Comparison of ENCODE assay signal across 8 cellular contexts in genomic region chr11:62621027-62621566, GRCh38. TPM values are rescaled to one million over a fixed set of nuclear protein-coding genes. Genes with fewer than 3 reads are reported as not detected.
DNase-seq lines count a peak whose midpoint lies in the region; ATAC-seq, FAIRE-seq and TF ChIP-seq lines count a peak whose summit lies in the region.

No MANE protein-coding gene starts in this region.

- H3K4me1 ChIP-seq in DND-41 (ENCODE audit: insufficient read depth, low read length) (peaks cover 21% of the 10 kb centered on the region), esophagus (ENCODE audit: control insufficient read depth in 2 of 2, insufficient read depth in 2 of 2, low read length in 1 of 2) (peaks cover 0 to 5% of the 10 kb centered on the region in 2 donors), pancreas (peaks cover 0 to 9% (median 7%) of the 10 kb centered on the region in 3 donors)

- no peak for TF ChIP-seq CTCF in DND-41 (IDR thresholded peaks at IDR 0.05; ENCODE audit: borderline replicate concordance, extremely low read depth, low read length, poor library complexity, severe bottlenecking)
- no peak for TF ChIP-seq CTCF in RWPE1 (conservative IDR thresholded peaks at IDR 0.05; ENCODE audit: low read depth)
- no peak for TF ChIP-seq CTCF in pancreas (IDR thresholded peaks at IDR 0.05)

- H3K4me3 ChIP-seq in DND-41 (ENCODE audit: low read depth in 1 of 2, low read length in 2 of 2) (peak overlapping the region; percentile 56 to 77), esophagus (ENCODE audit: low read depth in 1 of 2, low read length in 2 of 2) (peak overlapping the region; percentile 59 to 80), pancreas (peak overlapping the region; percentile 55 to 79 (median 62))

- H4K20me1 ChIP-seq in DND-41 (ENCODE audit: insufficient read depth, low read length) = no peaks in the 10 kb centered on the region

- H3K27me3 ChIP-seq in DND-41 (ENCODE audit: insufficient read depth, low read length, poor library complexity) = no peaks in the 10 kb centered on the region
- H3K27me3 ChIP-seq in esophagus (ENCODE audit: control insufficient read depth in 1 of 2, insufficient read depth in 2 of 2, low read length in 2 of 2) = no peaks in the 10 kb centered on the region
- no peaks in the 10 kb centered on the region for H3K27me3 ChIP-seq in pancreas

- H3K79me2 ChIP-seq in DND-41 (ENCODE audit: insufficient read depth, low read length) = peaks cover 19% of the 10 kb centered on the region

- 18 to 25% methylated on average over 8 of the region's 8 CpGs for WGBS in esophagus, 2 donors
- 21 to 23% methylated on average over 8 of the region's 8 CpGs for WGBS in pancreas, 2 donors

- POLR2A ChIA-PET in RWPE1 (lab: Yijun Ruan, JAX; ENCODE audit: low non-redundant PET) = interaction anchor here (0.6 to 3.1 kb wide), 4 partner anchors 20 to 44 kb away, joined by 4 to 13 read pairs (median 12); partner anchors contain the start of genes C11orf98, CSKMT, MTA2 and TUT1

- H3K9ac ChIP-seq in DND-41 (ENCODE audit: low read depth, low read length) = peak overlapping the region; percentile 89

- no peaks in the 10 kb centered on the region for H3K9me3 ChIP-seq in DND-41 (ENCODE audit: insufficient read depth, low read length, severe bottlenecking)
- no peaks in the 10 kb centered on the region for H3K9me3 ChIP-seq in esophagus (ENCODE audit: control insufficient read depth in 2 of 2, insufficient read depth in 1 of 2, low read depth in 1 of 2, low read length in 1 of 2)
- H3K9me3 ChIP-seq in pancreas = no peaks in the 10 kb centered on the region

- H3K27ac ChIP-seq in DND-41 (ENCODE audit: low read length) (peak overlapping the region; percentile 74), RWPE1 (peak overlapping the region; percentile 98), esophagus (ENCODE audit: low read depth in 2 of 2, low read length in 1 of 2) (peak overlapping the region; percentile 92 to 98), pancreas (peak overlapping the region; percentile 49 to 84 (median 78))

- no peak for FAIRE-seq in pancreas (lab: Jason Lieb, UNC)

- H3K4me2 ChIP-seq in DND-41 (ENCODE audit: insufficient read depth, low read length) = peak overlapping the region; percentile 81

- no peak for ATAC-seq in DND-41 (ENCODE audit: insufficient read depth, low read depth)
- no peak for ATAC-seq in pancreas

- CTCF ChIA-PET in RWPE1 (lab: Yijun Ruan, JAX) = interaction anchor here (0.6 kb wide), 1 partner anchor 24 kb away, joined by 4 read pairs; no protein-coding TSS in a partner anchor

- H2AFZ ChIP-seq in DND-41 (ENCODE audit: low read depth, low read length) = peak overlapping the region; percentile 65

- H3K36me3 ChIP-seq in DND-41 (ENCODE audit: insufficient read depth, low read length) = peaks cover 21% of the 10 kb centered on the region
- H3K36me3 ChIP-seq in esophagus (ENCODE audit: control insufficient read depth in 2 of 2, insufficient read depth in 2 of 2, low read length in 1 of 2) = peaks cover 9 to 17% of the 10 kb centered on the region in 2 donors
- H3K36me3 ChIP-seq in pancreas = peaks cover under 1 to 8% (median 6%) of the 10 kb centered on the region in 3 donors

- DNase-seq in DND-41 (no peak), RWPE1 (ENCODE audit: low spot score) (no peak), pancreas (no peak), EL (no peak), globus pallidus (ENCODE audit: low spot score) (no peak), NOMO-1 treated with DMSO at 0.1 percent for 48 hours (lab: John Stamatoyannopoulos, UW; ENCODE audit: unreplicated experiment) (no peak)
- no peak for DNase-seq in activated CD8-positive, alpha-beta memory T cell treated with anti-CD3 and anti-CD28 coated beads, Interleukin-2, amount 50 U/mL, for 4 hours

- intact Hi-C loops in pancreas (cut with DNase I) = no loop called here

RNA-seq across cellular contexts. Expression of gene B3GAT3, which starts 0.7 kb away (rescaled TPM):
- polyA plus RNA-seq in esophagus = 10 to 100 TPM; 14.9 to 25.4 TPM
- total RNA-seq in pancreas = 10 to 100 TPM; 13.2 to 24.1 (median 17.1) TPM
- polyA plus RNA-seq in pancreas = 10 to 100 TPM; 45.7 to 50.8 TPM

RNA-seq across cellular contexts. Expression of gene ROM1, which starts 8.0 kb away (rescaled TPM):
- polyA plus RNA-seq in esophagus (10 to 100 TPM in 1 of 2 donors, 1 to 10 TPM in 1; 7.4 to 10.5 TPM), pancreas (1 to 10 TPM; 5.1 to 5.6 TPM)
- 1 to 10 TPM in 4 of 6 donors, under 1 TPM in 2; 0.65 to 2.8 (median 1.6) TPM for total RNA-seq in pancreas

RNA-seq across cellular contexts. Expression of gene EML3, which starts 8.5 kb away (rescaled TPM):
- 100 to 1,000 TPM in 1 of 2 donors, 10 to 100 TPM in 1; 79.0 to 107 TPM for polyA plus RNA-seq in esophagus
- total RNA-seq in pancreas = 10 to 100 TPM; 22.0 to 34.1 (median 23.4) TPM
- polyA plus RNA-seq in pancreas = 10 to 100 TPM; 70.7 to 86.4 TPM

RNA-seq across cellular contexts. Expression of gene MTA2, which starts 19.4 kb away (rescaled TPM):
- polyA plus RNA-seq in esophagus = 10 to 100 TPM; 76.2 to 90.4 TPM
- 10 to 100 TPM; 14.7 to 35.6 (median 23.0) TPM for total RNA-seq in pancreas
- 10 to 100 TPM; 28.7 to 42.3 TPM for polyA plus RNA-seq in pancreas

RNA-seq across cellular contexts. Expression of gene GANAB, which starts 25.3 kb away (rescaled TPM):
- polyA plus RNA-seq in esophagus = 10 to 100 TPM; 59.8 to 71.6 TPM
- total RNA-seq in pancreas = 100 to 1,000 TPM; 106 to 210 (median 152) TPM
- 10 to 100 TPM; 88.1 to 93.1 TPM for polyA plus RNA-seq in pancreas
